1 cellular context compared by ENCODE assay signal in genomic region chr12:121128908-121129704, GRCh38.
TF ChIP-seq lines count a peak whose summit lies in the region.

No MANE protein-coding gene starts in this region.

TF ChIP-seq in K562, 482 proteins besides CTCF, POLR2A, EP300 and RAD21 (continued from another document):
- TF ChIP-seq RERE (CRISPR knock-in tag; IDR thresholded peaks at IDR 0.05; ENCODE audit: borderline replicate concordance) (no peak), RB1 (IDR thresholded peaks at IDR 0.05; ENCODE audit: low read depth) (no peak), CHD4 (IDR thresholded peaks at IDR 0.05; ENCODE audit: insufficient read depth, insufficient replicate concordance, low read depth, low read length, poor library complexity, severe bottlenecking) (no peak), NBN (IDR thresholded peaks at IDR 0.05; ENCODE audit: low read depth) (peak; percentile 48; the same call in 1 of the 2 replicates), RFX7 (CRISPR knock-in tag; IDR thresholded peaks at IDR 0.05) (no peak), ZNF696 (CRISPR knock-in tag; conservative IDR thresholded peaks at IDR 0.05) (no peak), PRDM10 (IDR thresholded peaks at IDR 0.05; ENCODE audit: partially characterized antibody) (no peak), CREB3 (tag; conservative IDR thresholded peaks at IDR 0.05; ENCODE audit: low read depth) (no peak), FOXK1 (CRISPR knock-in tag; IDR thresholded peaks at IDR 0.05; ENCODE audit: borderline replicate concordance) (no peak), SMARCB1 (IDR thresholded peaks at IDR 0.05; ENCODE audit: insufficient read length, low read depth) (no peak), PHF8 (IDR thresholded peaks at IDR 0.05; ENCODE audit: borderline replicate concordance, low read length) (no peak), MAZ (CRISPR knock-in tag; conservative IDR thresholded peaks at IDR 0.05 in 1 of 2, IDR thresholded peaks at IDR 0.05 in 1 of 2) (peak in 1 of 2 experiments; percentile 72; a peak in 1 of 4 replicates), KDM2B (CRISPR knock-in tag; IDR thresholded peaks at IDR 0.05) (no peak), ARID2 (IDR thresholded peaks at IDR 0.05) (no peak), JUN (IDR thresholded peaks at IDR 0.05; ENCODE audit: borderline replicate concordance, low read depth, low read length) (no peak), JUN (CRISPR knock-in tag; IDR thresholded peaks at IDR 0.05; ENCODE audit: borderline replicate concordance) (0 out of 2 replicates have a peak, but pooled peaks have one; percentile 8), RFX5 (IDR thresholded peaks at IDR 0.05; ENCODE audit: low read depth, low read length) (no peak), MYNN (IDR thresholded peaks at IDR 0.05) (no peak), MYNN (CRISPR knock-in tag; IDR thresholded peaks at IDR 0.05) (no peak), ZNF143 (CRISPR knock-in tag; IDR thresholded peaks at IDR 0.05) (no peak), MBD2 (IDR thresholded peaks at IDR 0.05; ENCODE audit: borderline replicate concordance, low read depth) (peak; percentile 63; the same call in 1 of the 2 replicates), NFXL1 (CRISPR knock-in tag; IDR thresholded peaks at IDR 0.05) (no peak), NKRF (IDR thresholded peaks at IDR 0.05; ENCODE audit: borderline replicate concordance) (no peak), EP400 (IDR thresholded peaks at IDR 0.05) (peak; percentile 57), FOXK2 (conservative IDR thresholded peaks at IDR 0.05 in 1 of 2, IDR thresholded peaks at IDR 0.05 in 1 of 2; ENCODE audit: low read depth in 2 of 2) (no peak), RHOXF2B (CRISPR knock-in tag; conservative IDR thresholded peaks at IDR 0.05) (no peak), FOXJ2 (tag; IDR thresholded peaks at IDR 0.05) (no peak), CREBBP (IDR thresholded peaks at IDR 0.05; ENCODE audit: low read depth, low read length) (no peak), PCBP2 (IDR thresholded peaks at IDR 0.05; ENCODE audit: low read depth, low read length, poor library complexity, severe bottlenecking) (no peak), BHLHE40 (IDR thresholded peaks at IDR 0.05; ENCODE audit: low read length) (peak; percentile 26), ETS2 (tag; IDR thresholded peaks at IDR 0.05; ENCODE audit: borderline replicate concordance, poor library complexity, severe bottlenecking) (no peak), MED1 (CRISPR knock-in tag; IDR thresholded peaks at IDR 0.05; ENCODE audit: borderline replicate concordance) (no peak), HMG20A (CRISPR knock-in tag; conservative IDR thresholded peaks at IDR 0.05) (no peak), ZNF280A (IDR thresholded peaks at IDR 0.05; ENCODE audit: low read depth, partially characterized antibody) (no peak), COPS2 (conservative IDR thresholded peaks at IDR 0.05) (no peak), EGR1 (conservative IDR thresholded peaks at IDR 0.05) (0 out of 2 replicates have a peak, but pooled peaks have one; percentile 9)
- TF ChIP-seq, protein P1, sequence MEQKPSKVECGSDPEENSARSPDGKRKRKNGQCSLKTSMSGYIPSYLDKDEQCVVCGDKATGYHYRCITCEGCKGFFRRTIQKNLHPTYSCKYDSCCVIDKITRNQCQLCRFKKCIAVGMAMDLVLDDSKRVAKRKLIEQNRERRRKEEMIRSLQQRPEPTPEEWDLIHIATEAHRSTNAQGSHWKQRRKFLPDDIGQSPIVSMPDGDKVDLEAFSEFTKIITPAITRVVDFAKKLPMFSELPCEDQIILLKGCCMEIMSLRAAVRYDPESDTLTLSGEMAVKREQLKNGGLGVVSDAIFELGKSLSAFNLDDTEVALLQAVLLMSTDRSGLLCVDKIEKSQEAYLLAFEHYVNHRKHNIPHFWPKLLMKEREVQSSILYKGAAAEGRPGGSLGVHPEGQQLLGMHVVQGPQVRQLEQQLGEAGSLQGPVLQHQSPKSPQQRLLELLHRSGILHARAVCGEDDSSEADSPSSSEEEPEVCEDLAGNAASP (IDR thresholded peaks at IDR 0.05): no peak
- TF ChIP-seq, protein P2, sequence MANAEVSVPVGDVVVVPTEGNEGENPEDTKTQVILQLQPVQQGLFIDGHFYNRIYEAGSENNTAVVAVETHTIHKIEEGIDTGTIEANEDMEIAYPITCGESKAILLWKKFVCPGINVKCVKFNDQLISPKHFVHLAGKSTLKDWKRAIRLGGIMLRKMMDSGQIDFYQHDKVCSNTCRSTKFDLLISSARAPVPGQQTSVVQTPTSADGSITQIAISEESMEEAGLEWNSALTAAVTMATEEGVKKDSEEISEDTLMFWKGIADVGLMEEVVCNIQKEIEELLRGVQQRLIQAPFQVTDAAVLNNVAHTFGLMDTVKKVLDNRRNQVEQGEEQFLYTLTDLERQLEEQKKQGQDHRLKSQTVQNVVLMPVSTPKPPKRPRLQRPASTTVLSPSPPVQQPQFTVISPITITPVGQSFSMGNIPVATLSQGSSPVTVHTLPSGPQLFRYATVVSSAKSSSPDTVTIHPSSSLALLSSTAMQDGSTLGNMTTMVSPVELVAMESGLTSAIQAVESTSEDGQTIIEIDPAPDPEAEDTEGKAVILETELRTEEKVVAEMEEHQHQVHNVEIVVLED (CRISPR knock-in tag; IDR thresholded peaks at IDR 0.05): no peak
- TF ChIP-seq, protein P3, sequence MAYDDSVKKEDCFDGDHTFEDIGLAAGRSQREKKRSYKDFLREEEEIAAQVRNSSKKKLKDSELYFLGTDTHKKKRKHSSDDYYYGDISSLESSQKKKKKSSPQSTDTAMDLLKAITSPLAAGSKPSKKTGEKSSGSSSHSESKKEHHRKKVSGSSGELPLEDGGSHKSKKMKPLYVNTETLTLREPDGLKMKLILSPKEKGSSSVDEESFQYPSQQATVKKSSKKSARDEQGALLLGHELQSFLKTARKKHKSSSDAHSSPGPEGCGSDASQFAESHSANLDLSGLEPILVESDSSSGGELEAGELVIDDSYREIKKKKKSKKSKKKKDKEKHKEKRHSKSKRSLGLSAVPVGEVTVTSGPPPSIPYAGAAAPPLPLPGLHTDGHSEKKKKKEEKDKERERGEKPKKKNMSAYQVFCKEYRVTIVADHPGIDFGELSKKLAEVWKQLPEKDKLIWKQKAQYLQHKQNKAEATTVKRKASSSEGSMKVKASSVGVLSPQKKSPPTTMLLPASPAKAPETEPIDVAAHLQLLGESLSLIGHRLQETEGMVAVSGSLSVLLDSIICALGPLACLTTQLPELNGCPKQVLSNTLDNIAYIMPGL (CRISPR knock-in tag; IDR thresholded peaks at IDR 0.05): no peak
